Comparison of ENCODE assay signal across 9 cellular contexts in the genomic region with DNA sequence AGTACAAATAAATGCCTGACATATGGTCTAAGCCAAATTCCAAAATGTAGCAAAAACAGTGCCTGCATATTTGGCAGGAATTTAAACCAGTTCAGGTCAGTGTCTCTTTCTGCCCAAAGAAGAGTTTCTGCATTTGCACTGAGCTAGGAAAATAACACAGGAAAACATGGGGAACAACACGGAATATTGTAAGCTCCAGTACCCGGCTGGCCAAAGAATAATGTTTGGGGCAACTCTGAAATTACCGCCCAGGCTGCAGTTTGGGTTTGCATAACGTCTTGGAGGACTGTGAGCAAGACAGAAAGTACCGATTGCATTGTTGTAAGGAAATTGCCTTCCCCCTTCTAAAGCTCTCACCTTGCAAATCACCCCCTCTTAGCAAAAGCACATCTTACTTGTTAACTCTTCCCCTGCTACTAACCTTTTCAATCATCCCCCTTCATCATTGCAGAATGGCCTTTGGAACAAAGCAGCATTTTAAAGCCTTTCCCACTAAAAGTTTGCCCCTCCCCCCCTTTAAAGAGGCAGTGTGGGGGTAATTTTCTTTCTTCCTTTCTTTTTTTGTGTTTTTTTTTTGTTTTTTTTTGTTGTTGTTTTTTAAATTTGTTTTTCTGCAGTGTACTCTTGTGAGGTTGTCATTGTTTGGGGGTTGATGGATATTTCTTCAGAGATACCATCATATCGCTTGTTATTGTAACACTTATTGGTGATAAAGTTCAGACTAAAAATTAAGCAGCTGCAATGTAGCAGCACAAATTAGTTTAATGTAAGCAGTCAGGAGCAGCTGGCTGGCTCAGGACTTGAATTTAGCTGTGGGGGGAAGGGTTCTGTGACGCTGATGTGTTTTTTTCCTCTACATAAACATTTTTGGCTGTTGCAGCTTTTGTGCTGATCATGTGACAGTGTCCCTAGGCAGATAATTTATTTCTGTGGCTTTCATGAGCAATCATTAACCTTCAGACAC.
DNase-seq lines count a peak whose midpoint lies in the region; ATAC-seq and TF ChIP-seq lines count a peak whose summit lies in the region.
"Had no signal": no experiment of that assay in that cellular context is flagged by ENCODE, and none has a peak within 500 bp of the region (broad histone marks: within the 10 kb centered on the region; RNA-seq: fewer than 3 reads in every experiment).

No MANE protein-coding gene starts in this region.

- H3K27ac Mint-ChIP-seq in endodermal cell = peak overlapping the region; percentile 77
- H3K27ac Mint-ChIP-seq: activated naive CD4-positive, alpha-beta T cell treated with anti-CD3 and anti-CD28 coated beads, Interleukin-2, amount 50 U/mL, for 24 hours had no signal

- no peaks in the 10 kb centered on the region for H3K27me3 Mint-ChIP-seq in endodermal cell (ENCODE audit: insufficient read depth)
- H3K27me3 Mint-ChIP-seq: activated naive CD4-positive, alpha-beta T cell treated with anti-CD3 and anti-CD28 coated beads, Interleukin-2, amount 50 U/mL, for 24 hours had no signal

- H3K4me1 ChIP-seq in HEK293 (ENCODE audit: control insufficient read depth, insufficient read depth, low read length) = peaks cover 12% of the 10 kb centered on the region
- peaks cover 17% of the 10 kb centered on the region for H3K4me1 ChIP-seq in endodermal cell (ENCODE audit: control insufficient read depth, insufficient read depth, low read length)
- peaks cover 30 to 31% of the 10 kb centered on the region in 2 experiments for H3K4me1 ChIP-seq in neutrophil (ENCODE audit: control insufficient read depth in 1 of 2, insufficient read depth in 1 of 2, low read depth in 1 of 2, low read length in 1 of 2)
- H3K4me1 ChIP-seq in Karpas-422 (ENCODE audit: low read length) = no peaks in the 10 kb centered on the region

- H3K9ac ChIP-seq in endodermal cell (ENCODE audit: extremely low read depth, low read length, poor library complexity, severe bottlenecking) = no peak overlapping the region
- H3K9ac ChIP-seq in Karpas-422 (ENCODE audit: low read length) = no peak overlapping the region

- H2AFZ ChIP-seq in Karpas-422 (ENCODE audit: low read length) = no peak overlapping the region

- peaks cover 60% of the 10 kb centered on the region for H3K4me1 Mint-ChIP-seq in endodermal cell
- H3K4me1 Mint-ChIP-seq: activated naive CD4-positive, alpha-beta T cell treated with anti-CD3 and anti-CD28 coated beads, Interleukin-2, amount 50 U/mL, for 24 hours had no signal

- H3K27ac ChIP-seq in HEK293 (ENCODE audit: extremely low read depth, low read depth, low read length) = no peak overlapping the region; the same call in 1 of the 2 replicates
- peak overlapping the region; percentile 90 for H3K27ac ChIP-seq in endodermal cell (ENCODE audit: low read depth, low read length)
- peak overlapping the region; percentile 63 for H3K27ac ChIP-seq in neutrophil
- no peak overlapping the region for H3K27ac ChIP-seq in Karpas-422 (ENCODE audit: low read length)

- peak overlapping the region; percentile 39 for H3K4me3 Mint-ChIP-seq in endodermal cell
- H3K4me3 Mint-ChIP-seq: activated naive CD4-positive, alpha-beta T cell treated with anti-CD3 and anti-CD28 coated beads, Interleukin-2, amount 50 U/mL, for 24 hours had no signal

- POLR2A ChIA-PET in HEK293 (lab: Yijun Ruan, JAX) = interaction anchor here (0.6 to 1.9 kb wide), 2 partner anchors 45 to 100 kb away, joined by 4 to 5 read pairs; a partner anchor contains a TSS

- CTCF ChIA-PET in HEK293 (lab: Yijun Ruan, JAX) = interaction anchor here (1.0 to 1.3 kb wide), 2 partner anchors 13 to 105 kb away, joined by 3 to 7 read pairs; no protein-coding TSS in a partner anchor

- H3K9me3 ChIP-seq in HEK293 (ENCODE audit: control insufficient read depth, insufficient read depth, low read depth, low read length) (no peaks in the 10 kb centered on the region), endodermal cell (ENCODE audit: control insufficient read depth, low read length) (no peaks in the 10 kb centered on the region), neutrophil (no peaks in the 10 kb centered on the region), Karpas-422 (ENCODE audit: low read length) (no peaks in the 10 kb centered on the region)

- 27% methylated on average over 5 to 7 of the region's 7 CpGs for WGBS in endodermal cell (ENCODE audit: insufficient coverage in 1 of 2, insufficient read length in 1 of 2), 2 experiments

- no peaks in the 10 kb centered on the region for H3K9me3 Mint-ChIP-seq in endodermal cell
- H3K9me3 Mint-ChIP-seq: activated naive CD4-positive, alpha-beta T cell treated with anti-CD3 and anti-CD28 coated beads, Interleukin-2, amount 50 U/mL, for 24 hours had no signal

- H3K36me3 ChIP-seq in HEK293 (ENCODE audit: control insufficient read depth in 2 of 2, insufficient read depth in 1 of 2, low read length in 2 of 2) (no peaks in the 10 kb centered on the region), endodermal cell (ENCODE audit: control insufficient read depth, insufficient read depth, low read length) (no peaks in the 10 kb centered on the region), neutrophil (no peaks in the 10 kb centered on the region), Karpas-422 (ENCODE audit: insufficient read depth, low read length) (no peaks in the 10 kb centered on the region)

- H3K4me3 ChIP-seq in HEK293 (ENCODE audit: low read depth, low read length) (no peak overlapping the region), endodermal cell (ENCODE audit: low read length) (peak overlapping the region; percentile 65), neutrophil (ENCODE audit: low read depth in 1 of 2, low read length in 1 of 2) (peak overlapping the region in 1 of 2 experiments; percentile 8), Karpas-422 (ENCODE audit: low read length) (no peak overlapping the region)

- TF ChIP-seq CTCF in HEK293 (tag by site-specific recombination; IDR thresholded peaks at IDR 0.05) (no peak), endodermal cell (conservative IDR thresholded peaks at IDR 0.05) (no peak), neutrophil (IDR thresholded peaks at IDR 0.05) (no peak)

- H3K27me3 ChIP-seq in endodermal cell (ENCODE audit: control insufficient read depth, insufficient read depth, low read length, poor library complexity, severe bottlenecking) (no peaks in the 10 kb centered on the region), neutrophil (no peaks in the 10 kb centered on the region), Karpas-422 (ENCODE audit: low read length) (no peaks in the 10 kb centered on the region)

- DNase-seq in DMS 273 (lab: John Stamatoyannopoulos, UW; ENCODE audit: unreplicated experiment) = peak; percentile 92
- DNase-seq in NCI-H69 (lab: John Stamatoyannopoulos, UW) = peak; percentile 67
- peak; percentile 59 for DNase-seq in endodermal cell
- DNase-seq in OCI-M2 (lab: John Stamatoyannopoulos, UW; ENCODE audit: unreplicated experiment) = no peak
- no peak for DNase-seq in Karpas-422

- H4K20me1 ChIP-seq in Karpas-422 (ENCODE audit: insufficient read depth, low read depth, low read length) = no peaks in the 10 kb centered on the region

- H3K36me3 Mint-ChIP-seq in endodermal cell (ENCODE audit: low read depth) = no peaks in the 10 kb centered on the region
- H3K36me3 Mint-ChIP-seq: activated naive CD4-positive, alpha-beta T cell treated with anti-CD3 and anti-CD28 coated beads, Interleukin-2, amount 50 U/mL, for 24 hours had no signal

- no peak for ATAC-seq in GM21367 (IDR thresholded peaks at IDR 0.05; ENCODE audit: unreplicated experiment)

- H3K79me2 ChIP-seq in Karpas-422 (ENCODE audit: low read length) = no peaks in the 10 kb centered on the region

- H3K4me2 ChIP-seq in Karpas-422 (ENCODE audit: low read depth, low read length, poor library complexity, severe bottlenecking) = no peak overlapping the region

- H3K9me2 ChIP-seq in Karpas-422 (replicated peaks; ENCODE audit: insufficient read depth, low read length) = no peaks in the 10 kb centered on the region; the same call in 1 of the 2 replicates

TF ChIP-seq in HEK293, 187 proteins besides CTCF, POLR2A, EP300 and RAD21 (continues in another document):
- TF ChIP-seq, protein P1, sequence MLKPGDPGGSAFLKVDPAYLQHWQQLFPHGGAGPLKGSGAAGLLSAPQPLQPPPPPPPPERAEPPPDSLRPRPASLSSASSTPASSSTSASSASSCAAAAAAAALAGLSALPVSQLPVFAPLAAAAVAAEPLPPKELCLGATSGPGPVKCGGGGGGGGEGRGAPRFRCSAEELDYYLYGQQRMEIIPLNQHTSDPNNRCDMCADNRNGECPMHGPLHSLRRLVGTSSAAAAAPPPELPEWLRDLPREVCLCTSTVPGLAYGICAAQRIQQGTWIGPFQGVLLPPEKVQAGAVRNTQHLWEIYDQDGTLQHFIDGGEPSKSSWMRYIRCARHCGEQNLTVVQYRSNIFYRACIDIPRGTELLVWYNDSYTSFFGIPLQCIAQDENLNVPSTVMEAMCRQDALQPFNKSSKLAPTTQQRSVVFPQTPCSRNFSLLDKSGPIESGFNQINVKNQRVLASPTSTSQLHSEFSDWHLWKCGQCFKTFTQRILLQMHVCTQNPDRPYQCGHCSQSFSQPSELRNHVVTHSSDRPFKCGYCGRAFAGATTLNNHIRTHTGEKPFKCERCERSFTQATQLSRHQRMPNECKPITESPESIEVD (tag by site-specific recombination; IDR thresholded peaks at IDR 0.05) = peak; percentile 52
- TF ChIP-seq KLF8 (tag by site-specific recombination; IDR thresholded peaks at IDR 0.05) (no peak), TRIM28 (IDR thresholded peaks at IDR 0.05; ENCODE audit: borderline replicate concordance, low read length) (peak; percentile 72; the same call in 1 of the 2 replicates), PRDM1 (tag by site-specific recombination; IDR thresholded peaks at IDR 0.05) (0 out of 2 replicates have a peak, but pooled peaks have one; percentile 11), ZNF354C (tag by site-specific recombination; IDR thresholded peaks at IDR 0.05; ENCODE audit: borderline replicate concordance, low read depth) (no peak), ZNF211 (tag by site-specific recombination; IDR thresholded peaks at IDR 0.05; ENCODE audit: low read depth) (no peak)
- TF ChIP-seq, protein P2, sequence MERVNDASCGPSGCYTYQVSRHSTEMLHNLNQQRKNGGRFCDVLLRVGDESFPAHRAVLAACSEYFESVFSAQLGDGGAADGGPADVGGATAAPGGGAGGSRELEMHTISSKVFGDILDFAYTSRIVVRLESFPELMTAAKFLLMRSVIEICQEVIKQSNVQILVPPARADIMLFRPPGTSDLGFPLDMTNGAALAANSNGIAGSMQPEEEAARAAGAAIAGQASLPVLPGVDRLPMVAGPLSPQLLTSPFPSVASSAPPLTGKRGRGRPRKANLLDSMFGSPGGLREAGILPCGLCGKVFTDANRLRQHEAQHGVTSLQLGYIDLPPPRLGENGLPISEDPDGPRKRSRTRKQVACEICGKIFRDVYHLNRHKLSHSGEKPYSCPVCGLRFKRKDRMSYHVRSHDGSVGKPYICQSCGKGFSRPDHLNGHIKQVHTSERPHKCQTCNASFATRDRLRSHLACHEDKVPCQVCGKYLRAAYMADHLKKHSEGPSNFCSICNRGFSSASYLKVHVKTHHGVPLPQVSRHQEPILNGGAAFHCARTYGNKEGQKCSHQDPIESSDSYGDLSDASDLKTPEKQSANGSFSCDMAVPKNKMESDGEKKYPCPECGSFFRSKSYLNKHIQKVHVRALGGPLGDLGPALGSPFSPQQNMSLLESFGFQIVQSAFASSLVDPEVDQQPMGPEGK (tag by site-specific recombination; IDR thresholded peaks at IDR 0.05) = 0 out of 2 replicates have a peak, but pooled peaks have one; percentile 11

Comparison
In these comparisons a context has a peak if more than half of its experiments do, and no peak if none do; other contexts are left out.
1. DNase-seq: peak in DMS 273 (single experiment), NCI-H69 (single experiment) and endodermal cell (single experiment); none in OCI-M2 (single experiment) and Karpas-422 (single experiment).
2. H3K27ac ChIP-seq: peak in endodermal cell (single experiment) and neutrophil (single experiment); none in HEK293 (single experiment) and Karpas-422 (single experiment).